In genomic region chr1:26225033-26225831, GRCh38 we compare ENCODE assay signal across 8 cellular contexts. TPM values are rescaled to one million over a fixed set of nuclear protein-coding genes. Genes with fewer than 3 reads are reported as not detected.
DNase-seq lines count a peak whose midpoint lies in the region; ATAC-seq and TF ChIP-seq lines count a peak whose summit lies in the region.

No MANE protein-coding gene starts in this region.

- H3K9me3 ChIP-seq in lung (ENCODE audit: control insufficient read depth in 2 of 2, insufficient read depth in 1 of 2, low read length in 1 of 2): no peaks in the 10 kb centered on the region

- H3K27me3 Mint-ChIP-seq in activated CD4-positive, alpha-beta memory T cell treated with anti-CD3 and anti-CD28 coated beads, Interleukin-2, amount 10 ng/mL, durations not matched to agents 7 days and 5 days: peaks cover 44% of the 10 kb centered on the region

- H3K4me1 ChIP-seq in lung (ENCODE audit: control insufficient read depth in 2 of 2, insufficient read depth in 2 of 2, low read length in 2 of 2): no peaks in the 10 kb centered on the region

- no peaks in the 10 kb centered on the region for H3K9me3 Mint-ChIP-seq in activated CD4-positive, alpha-beta memory T cell treated with anti-CD3 and anti-CD28 coated beads, Interleukin-2, amount 10 ng/mL, durations not matched to agents 7 days and 5 days

- no peaks in the 10 kb centered on the region for H3K36me3 ChIP-seq in lung (ENCODE audit: control insufficient read depth in 2 of 2, insufficient read depth in 2 of 2, low read length in 2 of 2)

- no peak overlapping the region for H3K4me3 ChIP-seq in lung

- no peaks in the 10 kb centered on the region for H3K27me3 ChIP-seq in lung (ENCODE audit: control insufficient read depth, insufficient read depth)

- H3K4me1 Mint-ChIP-seq in activated CD4-positive, alpha-beta memory T cell treated with anti-CD3 and anti-CD28 coated beads, Interleukin-2, amount 10 ng/mL, durations not matched to agents 7 days and 5 days: peaks cover 6% of the 10 kb centered on the region

- 6 to 10% methylated on average over 45 to 50 of the region's 50 CpGs for WGBS in lung, 2 donors

- no peak overlapping the region for H3K27ac Mint-ChIP-seq in activated CD4-positive, alpha-beta memory T cell treated with anti-CD3 and anti-CD28 coated beads, Interleukin-2, amount 10 ng/mL, durations not matched to agents 7 days and 5 days

- H3K4me3 Mint-ChIP-seq in activated CD4-positive, alpha-beta memory T cell treated with anti-CD3 and anti-CD28 coated beads, Interleukin-2, amount 10 ng/mL, durations not matched to agents 7 days and 5 days: peak overlapping the region; percentile 14

- in situ Hi-C loops in G401 (cut with HindIII; ENCODE audit: low sequenced_read_pairs): no loop called here

- POLR2A ChIA-PET in activated CD4-positive, alpha-beta memory T cell treated with anti-CD3 and anti-CD28 coated beads, Interleukin-2, amount 10 ng/mL, durations not matched to agents 7 days and 5 days (lab: Charles Lee): no interaction called here

- CTCF ChIA-PET in activated CD4-positive, alpha-beta memory T cell treated with anti-CD3 and anti-CD28 coated beads, Interleukin-2, amount 10 ng/mL, durations not matched to agents 7 days and 5 days (lab: Charles Lee): interaction anchor here (1.1 kb wide), 1 partner anchor 9 kb away, joined by 4 read pairs; the partner anchor contains the start of gene CEP85

- ATAC-seq in lung (ENCODE audit: insufficient read depth, low FRiP score): peak; percentile 84
- no peak for ATAC-seq in HG02870 (IDR thresholded peaks at IDR 0.05; ENCODE audit: unreplicated experiment)
- ATAC-seq in HG02571 (IDR thresholded peaks at IDR 0.05; ENCODE audit: unreplicated experiment): no peak

- peak overlapping the region in 1 of 2 donors; percentile 43 for H3K27ac ChIP-seq in lung (ENCODE audit: low read depth in 1 of 2, low read length in 1 of 2)

- no peak for TF ChIP-seq CTCF in lung (IDR thresholded peaks at IDR 0.05; ENCODE audit: control extremely low read depth, extremely low read depth)

- DNase-seq in G401 (ENCODE audit: low spot score): peak; percentile 60
- peak; percentile 42 for DNase-seq in activated CD4-positive, alpha-beta memory T cell treated with anti-CD3 and anti-CD28 coated beads, Interleukin-2, amount 10 ng/mL, durations not matched to agents 7 days and 5 days
- DNase-seq in effector CD4-positive, alpha-beta T cell: peak; percentile 20
- DNase-seq in lung (ENCODE audit: low spot score): peak; percentile 76
- DNase-seq in stimulated activated CD4-positive, alpha-beta T cell treated with anti-CD3 and anti-CD28 coated beads, Interleukin-4, amount 100 ng/mL, for 24 hours: peak; percentile 46
- DNase-seq in NCI-H1436 (lab: John Stamatoyannopoulos, UW): no peak

- H3K36me3 Mint-ChIP-seq in activated CD4-positive, alpha-beta memory T cell treated with anti-CD3 and anti-CD28 coated beads, Interleukin-2, amount 10 ng/mL, durations not matched to agents 7 days and 5 days (ENCODE audit: low read depth): no peaks in the 10 kb centered on the region

RNA-seq across cellular contexts. Expression of gene CEP85, which starts 8.8 kb away (rescaled TPM):
- total RNA-seq in G401 (2014; rRNA removed; shearing (Covaris generic)): 16.7 and 19.1 TPM in 2 replicates
- 10 to 100 TPM; 35.5 to 37.7 TPM for total RNA-seq in activated CD4-positive, alpha-beta memory T cell treated with anti-CD3 and anti-CD28 coated beads, Interleukin-2, amount 10 ng/mL, durations not matched to agents 7 days and 5 days
- total RNA-seq in lung: 10 to 100 TPM in 1 of 2 donors, 1 to 10 TPM in 1; 9.1 to 10.8 TPM
- 1 to 10 TPM; 5.4 to 6.4 TPM for polyA plus RNA-seq in lung

RNA-seq across cellular contexts. Expression of gene CATSPER4, which starts 34.8 kb away (rescaled TPM):
- total RNA-seq in G401 (2014; rRNA removed; shearing (Covaris generic)): not detected in 2 replicates
- total RNA-seq in activated CD4-positive, alpha-beta memory T cell treated with anti-CD3 and anti-CD28 coated beads, Interleukin-2, amount 10 ng/mL, durations not matched to agents 7 days and 5 days: not detected
- not detected for total RNA-seq in lung
- polyA plus RNA-seq in lung: not detected

RNA-seq across cellular contexts. Expression of gene CNKSR1, which starts 47.9 kb away (rescaled TPM):
- not detected in 2 replicates for total RNA-seq in G401 (2014; rRNA removed; shearing (Covaris generic))
- total RNA-seq in activated CD4-positive, alpha-beta memory T cell treated with anti-CD3 and anti-CD28 coated beads, Interleukin-2, amount 10 ng/mL, durations not matched to agents 7 days and 5 days: 1 to 10 TPM; 1.8 to 5.3 TPM
- 10 to 100 TPM; 29.9 to 34.7 TPM for total RNA-seq in lung
- 10 to 100 TPM; 10.8 to 26.7 TPM for polyA plus RNA-seq in lung

RNA-seq across cellular contexts. Expression of gene ZNF593OS, which starts 53.6 kb away (rescaled TPM):
- total RNA-seq in G401 (2014; rRNA removed; shearing (Covaris generic)): not detected in 2 replicates
- not detected for total RNA-seq in activated CD4-positive, alpha-beta memory T cell treated with anti-CD3 and anti-CD28 coated beads, Interleukin-2, amount 10 ng/mL, durations not matched to agents 7 days and 5 days
- total RNA-seq in lung: not detected
- under 1 TPM; 0.29 to 0.65 TPM for polyA plus RNA-seq in lung

RNA-seq across cellular contexts. Expression of gene SH3BGRL3, which starts 54.7 kb away (rescaled TPM):
- 5.0 and 7.4 TPM in 2 replicates for total RNA-seq in G401 (2014; rRNA removed; shearing (Covaris generic))
- 100 to 1,000 TPM; 662 to 665 TPM for total RNA-seq in activated CD4-positive, alpha-beta memory T cell treated with anti-CD3 and anti-CD28 coated beads, Interleukin-2, amount 10 ng/mL, durations not matched to agents 7 days and 5 days
- 100 to 1,000 TPM in 1 of 2 donors, 10 to 100 TPM in 1; 17.2 to 317 TPM for total RNA-seq in lung
- polyA plus RNA-seq in lung: 100 to 1,000 TPM; 349 to 437 TPM

Comparison
In these comparisons a context has a peak if more than half of its experiments do, and no peak if none do; other contexts are left out.
1. RNA of gene CNKSR1, which starts 47.9 kb away (total RNA-seq): 29.9 to 34.7 TPM in lung; 1.8 to 5.3 TPM in activated CD4-positive, alpha-beta memory T cell treated with anti-CD3 and anti-CD28 coated beads, Interleukin-2, amount 10 ng/mL, durations not matched to agents 7 days and 5 days and not detected in G401; every median in the first group is over 4 times any median in the second.